Comparison of ENCODE assay signal across 1 cellular context in the genomic region with DNA sequence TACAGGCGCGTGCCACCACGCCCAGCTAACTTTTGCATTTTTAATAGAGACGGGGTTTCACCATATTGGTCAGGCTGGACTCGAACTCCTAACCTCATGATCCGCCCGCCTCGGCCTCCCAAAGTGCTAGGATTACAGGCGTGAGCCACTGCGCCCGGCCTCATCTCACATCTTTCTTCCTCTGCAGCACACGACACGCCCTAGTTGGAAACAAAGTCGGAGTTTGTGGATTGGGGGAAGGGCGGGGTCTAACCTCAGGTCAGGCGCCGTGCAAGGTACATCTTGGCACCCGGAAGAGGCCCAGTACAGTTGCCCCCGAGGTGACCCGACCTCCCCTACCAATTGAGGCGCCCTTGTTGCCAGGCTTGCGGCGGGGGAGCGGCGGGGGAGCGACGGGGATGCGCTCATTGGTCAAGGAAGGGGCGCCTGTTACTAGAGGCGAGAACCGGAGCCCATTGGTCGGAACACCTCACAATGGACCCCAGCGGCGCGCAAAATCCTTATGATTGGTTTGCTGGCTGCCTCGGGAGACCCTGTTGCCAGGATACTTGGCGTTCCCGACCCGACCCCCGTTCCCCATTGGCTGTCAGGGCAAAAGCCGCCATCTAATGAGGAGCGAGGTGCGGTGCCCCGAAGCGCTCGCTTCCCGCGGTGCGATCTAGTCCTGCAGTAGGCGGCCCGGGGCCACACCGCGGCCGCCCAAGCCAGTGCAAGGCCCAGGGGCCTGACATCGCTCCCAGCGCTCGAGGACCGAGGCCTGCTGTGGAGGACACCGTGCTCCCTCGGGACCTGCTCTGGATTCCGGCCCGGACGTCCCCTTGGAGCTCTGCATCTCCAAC.
A peak's percentile ranks its signal among the peaks of the same experiment; 100 is the strongest.
TF ChIP-seq lines count a peak whose summit lies in the region.

A gene with protein sequence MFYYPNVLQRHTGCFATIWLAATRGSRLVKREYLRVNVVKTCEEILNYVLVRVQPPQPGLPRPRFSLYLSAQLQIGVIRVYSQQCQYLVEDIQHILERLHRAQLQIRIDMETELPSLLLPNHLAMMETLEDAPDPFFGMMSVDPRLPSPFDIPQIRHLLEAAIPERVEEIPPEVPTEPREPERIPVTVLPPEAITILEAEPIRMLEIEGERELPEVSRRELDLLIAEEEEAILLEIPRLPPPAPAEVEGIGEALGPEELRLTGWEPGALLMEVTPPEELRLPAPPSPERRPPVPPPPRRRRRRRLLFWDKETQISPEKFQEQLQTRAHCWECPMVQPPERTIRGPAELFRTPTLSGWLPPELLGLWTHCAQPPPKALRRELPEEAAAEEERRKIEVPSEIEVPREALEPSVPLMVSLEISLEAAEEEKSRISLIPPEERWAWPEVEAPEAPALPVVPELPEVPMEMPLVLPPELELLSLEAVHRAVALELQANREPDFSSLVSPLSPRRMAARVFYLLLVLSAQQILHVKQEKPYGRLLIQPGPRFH (plus strand): TSS at position 659 of the 839 bp plus-strand sequence. CDS start 473 bp downstream, outside the sequence.

TF ChIP-seq in H1, 55 proteins besides CTCF, POLR2A, EP300 and RAD21:
- TF ChIP-seq ASH2L (IDR thresholded peaks at IDR 0.05; ENCODE audit: low read length) (peak; percentile 35), TEAD4 (IDR thresholded peaks at IDR 0.05; ENCODE audit: low read depth, low read length) (no peak), GTF2F1 (IDR thresholded peaks at IDR 0.05; ENCODE audit: borderline replicate concordance, low read depth, low read length) (no peak), RFX5 (IDR thresholded peaks at IDR 0.05; ENCODE audit: borderline replicate concordance, low read depth, low read length) (peak; percentile 75), SIX5 (IDR thresholded peaks at IDR 0.05; ENCODE audit: low read depth, low read length) (no peak), BCL11A (IDR thresholded peaks at IDR 0.05; ENCODE audit: low read depth in 2 of 2, low read length in 2 of 2) (no peak), USF2 (IDR thresholded peaks at IDR 0.05; ENCODE audit: low read length) (no peak), CTBP2 (IDR thresholded peaks at IDR 0.05; ENCODE audit: borderline replicate concordance, insufficient read depth, insufficient read length, low read length) (no peak), TAF7 (optimal IDR thresholded peaks at IDR 0.05; ENCODE audit: borderline replicate concordance, low read depth, low read length) (peak; percentile 41), SIRT6 (IDR thresholded peaks at IDR 0.05; ENCODE audit: low read length) (no peak), GABPA (IDR thresholded peaks at IDR 0.05; ENCODE audit: borderline replicate concordance, insufficient read depth, low read length) (no peak), YY1 (IDR thresholded peaks at IDR 0.05; ENCODE audit: low read depth, low read length) (peak; percentile 24; the same call in 1 of the 2 replicates), HDAC2 (IDR thresholded peaks at IDR 0.05; ENCODE audit: borderline replicate concordance in 1 of 2, low read depth in 2 of 2, low read length in 2 of 2) (peak; percentile 13 to 46; a peak in 1 of 4 replicates), SIN3A (conservative IDR thresholded peaks at IDR 0.05 in 1 of 2, IDR thresholded peaks at IDR 0.05 in 1 of 2; ENCODE audit: low read depth in 1 of 2, low read length in 2 of 2) (peak in 1 of 2 experiments; percentile 87; a peak in 2 of 4 replicates), EGR1 (IDR thresholded peaks at IDR 0.05; ENCODE audit: borderline replicate concordance, low read depth, low read length) (no peak), KDM4A (IDR thresholded peaks at IDR 0.05; ENCODE audit: low read depth, low read length, severe bottlenecking) (peak; percentile 94), POLR2AphosphoS5 (IDR thresholded peaks at IDR 0.05; ENCODE audit: low read depth, low read length) (no peak; the same call in none of the 2 replicates), SP2 (IDR thresholded peaks at IDR 0.05; ENCODE audit: low read length) (no peak), RXRA (IDR thresholded peaks at IDR 0.05; ENCODE audit: insufficient read depth, low read depth, low read length) (peak; percentile 97), TCF12 (IDR thresholded peaks at IDR 0.05; ENCODE audit: low read depth, low read length) (0 out of 2 replicates have a peak, but pooled peaks have one; percentile 20), KDM1A (IDR thresholded peaks at IDR 0.05; ENCODE audit: borderline replicate concordance, low read length) (peak; percentile 84; the same call in 1 of the 2 replicates), MAX (IDR thresholded peaks at IDR 0.05) (no peak; the same call in 1 of the 2 replicates), FOSL1 (IDR thresholded peaks at IDR 0.05; ENCODE audit: insufficient read depth, low read depth, low read length) (no peak), NRF1 (IDR thresholded peaks at IDR 0.05; ENCODE audit: low read depth, low read length) (no peak), CREB1 (IDR thresholded peaks at IDR 0.05) (no peak; the same call in 1 of the 2 replicates), E2F6 (IDR thresholded peaks at IDR 0.05) (peak; percentile 73), CEBPB (IDR thresholded peaks at IDR 0.05; ENCODE audit: low read depth, low read length) (no peak), PHF8 (conservative IDR thresholded peaks at IDR 0.05; ENCODE audit: low read depth, low read length) (peak; percentile 58; the same call in 1 of the 2 replicates), CHD2 (IDR thresholded peaks at IDR 0.05; ENCODE audit: low read length) (peak; percentile 34; the same call in 1 of the 2 replicates), POU5F1 (IDR thresholded peaks at IDR 0.05; ENCODE audit: low read depth, low read length) (no peak), SP1 (IDR thresholded peaks at IDR 0.05; ENCODE audit: low read depth, low read length) (peak; percentile 79)
- TF ChIP-seq, protein P1, sequence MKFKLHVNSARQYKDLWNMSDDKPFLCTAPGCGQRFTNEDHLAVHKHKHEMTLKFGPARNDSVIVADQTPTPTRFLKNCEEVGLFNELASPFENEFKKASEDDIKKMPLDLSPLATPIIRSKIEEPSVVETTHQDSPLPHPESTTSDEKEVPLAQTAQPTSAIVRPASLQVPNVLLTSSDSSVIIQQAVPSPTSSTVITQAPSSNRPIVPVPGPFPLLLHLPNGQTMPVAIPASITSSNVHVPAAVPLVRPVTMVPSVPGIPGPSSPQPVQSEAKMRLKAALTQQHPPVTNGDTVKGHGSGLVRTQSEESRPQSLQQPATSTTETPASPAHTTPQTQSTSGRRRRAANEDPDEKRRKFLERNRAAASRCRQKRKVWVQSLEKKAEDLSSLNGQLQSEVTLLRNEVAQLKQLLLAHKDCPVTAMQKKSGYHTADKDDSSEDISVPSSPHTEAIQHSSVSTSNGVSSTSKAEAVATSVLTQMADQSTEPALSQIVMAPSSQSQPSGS (IDR thresholded peaks at IDR 0.05; ENCODE audit: low read length) = no peak
TF ChIP-seq in H1: peak in this region for 14.
